Comparison of ENCODE assay signal across 1 cellular context in the genomic region with DNA sequence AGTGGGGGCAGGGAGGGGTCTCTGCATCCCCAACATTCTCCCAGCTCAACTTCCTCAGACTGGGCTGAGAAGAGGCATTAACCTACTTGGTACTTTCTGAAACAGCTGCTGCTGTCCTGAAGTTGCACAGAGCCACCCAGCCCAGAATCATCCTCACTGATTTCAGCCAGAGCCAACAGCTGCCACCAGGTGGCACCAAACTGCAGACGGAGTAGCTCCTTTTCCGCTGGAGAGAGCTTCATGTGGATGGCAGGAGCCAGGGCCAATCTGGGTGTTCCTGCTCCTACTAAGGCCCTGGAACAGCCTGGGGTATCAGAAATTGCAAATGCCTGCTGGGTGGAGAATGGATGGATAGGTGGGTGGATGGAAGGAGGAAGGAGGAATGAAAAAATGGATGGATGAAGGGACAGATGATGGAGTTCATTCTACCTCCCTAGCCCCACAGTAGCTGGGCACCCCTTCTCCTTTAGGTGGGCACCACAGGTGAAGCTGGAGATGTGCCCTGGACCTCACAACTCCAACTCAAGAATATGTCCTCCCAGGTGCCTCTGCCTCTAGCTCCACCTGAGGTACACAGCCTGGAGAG.
TF ChIP-seq lines count a peak whose summit lies in the region.

No MANE protein-coding gene starts in this region.

TF ChIP-seq in HEK293, 187 proteins besides CTCF, POLR2A, EP300 and RAD21 (continued from another document):
- TF ChIP-seq, protein P1, sequence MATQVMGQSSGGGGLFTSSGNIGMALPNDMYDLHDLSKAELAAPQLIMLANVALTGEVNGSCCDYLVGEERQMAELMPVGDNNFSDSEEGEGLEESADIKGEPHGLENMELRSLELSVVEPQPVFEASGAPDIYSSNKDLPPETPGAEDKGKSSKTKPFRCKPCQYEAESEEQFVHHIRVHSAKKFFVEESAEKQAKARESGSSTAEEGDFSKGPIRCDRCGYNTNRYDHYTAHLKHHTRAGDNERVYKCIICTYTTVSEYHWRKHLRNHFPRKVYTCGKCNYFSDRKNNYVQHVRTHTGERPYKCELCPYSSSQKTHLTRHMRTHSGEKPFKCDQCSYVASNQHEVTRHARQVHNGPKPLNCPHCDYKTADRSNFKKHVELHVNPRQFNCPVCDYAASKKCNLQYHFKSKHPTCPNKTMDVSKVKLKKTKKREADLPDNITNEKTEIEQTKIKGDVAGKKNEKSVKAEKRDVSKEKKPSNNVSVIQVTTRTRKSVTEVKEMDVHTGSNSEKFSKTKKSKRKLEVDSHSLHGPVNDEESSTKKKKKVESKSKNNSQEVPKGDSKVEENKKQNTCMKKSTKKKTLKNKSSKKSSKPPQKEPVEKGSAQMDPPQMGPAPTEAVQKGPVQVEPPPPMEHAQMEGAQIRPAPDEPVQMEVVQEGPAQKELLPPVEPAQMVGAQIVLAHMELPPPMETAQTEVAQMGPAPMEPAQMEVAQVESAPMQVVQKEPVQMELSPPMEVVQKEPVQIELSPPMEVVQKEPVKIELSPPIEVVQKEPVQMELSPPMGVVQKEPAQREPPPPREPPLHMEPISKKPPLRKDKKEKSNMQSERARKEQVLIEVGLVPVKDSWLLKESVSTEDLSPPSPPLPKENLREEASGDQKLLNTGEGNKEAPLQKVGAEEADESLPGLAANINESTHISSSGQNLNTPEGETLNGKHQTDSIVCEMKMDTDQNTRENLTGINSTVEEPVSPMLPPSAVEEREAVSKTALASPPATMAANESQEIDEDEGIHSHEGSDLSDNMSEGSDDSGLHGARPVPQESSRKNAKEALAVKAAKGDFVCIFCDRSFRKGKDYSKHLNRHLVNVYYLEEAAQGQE (tag by site-specific recombination; IDR thresholded peaks at IDR 0.05): no peak
- TF ChIP-seq ZNF335 (tag by site-specific recombination; conservative IDR thresholded peaks at IDR 0.05) (no peak), ZNF621 (tag by site-specific recombination; IDR thresholded peaks at IDR 0.05) (no peak), ZNF701 (tag by site-specific recombination; IDR thresholded peaks at IDR 0.05) (no peak), ZNF423 (tag by site-specific recombination; IDR thresholded peaks at IDR 0.05) (no peak), GLIS2 (tag by site-specific recombination; IDR thresholded peaks at IDR 0.05) (no peak), ZNF10 (tag by site-specific recombination; IDR thresholded peaks at IDR 0.05) (no peak), MEIS1 (CRISPR knock-in tag; IDR thresholded peaks at IDR 0.05; ENCODE audit: borderline replicate concordance) (no peak), ZNF654 (tag by site-specific recombination; IDR thresholded peaks at IDR 0.05; ENCODE audit: low read depth) (peak; percentile 69), FEZF1 (tag by site-specific recombination; IDR thresholded peaks at IDR 0.05) (no peak), ZNF37A (tag by site-specific recombination; IDR thresholded peaks at IDR 0.05) (no peak), ZNF549 (tag by site-specific recombination; IDR thresholded peaks at IDR 0.05) (no peak), ZBTB17 (tag by site-specific recombination; IDR thresholded peaks at IDR 0.05) (no peak), ZNF248 (tag by site-specific recombination; IDR thresholded peaks at IDR 0.05) (no peak), ZNF366 (tag by site-specific recombination; conservative IDR thresholded peaks at IDR 0.05) (0 out of 2 replicates have a peak, but pooled peaks have one; percentile 44), ZNF2 (tag by site-specific recombination; IDR thresholded peaks at IDR 0.05) (peak; percentile 26; the same call in 1 of the 2 replicates), ZSCAN16 (tag by site-specific recombination; IDR thresholded peaks at IDR 0.05) (no peak), ZNF114 (tag by site-specific recombination; IDR thresholded peaks at IDR 0.05) (no peak)
- TF ChIP-seq, protein P2, sequence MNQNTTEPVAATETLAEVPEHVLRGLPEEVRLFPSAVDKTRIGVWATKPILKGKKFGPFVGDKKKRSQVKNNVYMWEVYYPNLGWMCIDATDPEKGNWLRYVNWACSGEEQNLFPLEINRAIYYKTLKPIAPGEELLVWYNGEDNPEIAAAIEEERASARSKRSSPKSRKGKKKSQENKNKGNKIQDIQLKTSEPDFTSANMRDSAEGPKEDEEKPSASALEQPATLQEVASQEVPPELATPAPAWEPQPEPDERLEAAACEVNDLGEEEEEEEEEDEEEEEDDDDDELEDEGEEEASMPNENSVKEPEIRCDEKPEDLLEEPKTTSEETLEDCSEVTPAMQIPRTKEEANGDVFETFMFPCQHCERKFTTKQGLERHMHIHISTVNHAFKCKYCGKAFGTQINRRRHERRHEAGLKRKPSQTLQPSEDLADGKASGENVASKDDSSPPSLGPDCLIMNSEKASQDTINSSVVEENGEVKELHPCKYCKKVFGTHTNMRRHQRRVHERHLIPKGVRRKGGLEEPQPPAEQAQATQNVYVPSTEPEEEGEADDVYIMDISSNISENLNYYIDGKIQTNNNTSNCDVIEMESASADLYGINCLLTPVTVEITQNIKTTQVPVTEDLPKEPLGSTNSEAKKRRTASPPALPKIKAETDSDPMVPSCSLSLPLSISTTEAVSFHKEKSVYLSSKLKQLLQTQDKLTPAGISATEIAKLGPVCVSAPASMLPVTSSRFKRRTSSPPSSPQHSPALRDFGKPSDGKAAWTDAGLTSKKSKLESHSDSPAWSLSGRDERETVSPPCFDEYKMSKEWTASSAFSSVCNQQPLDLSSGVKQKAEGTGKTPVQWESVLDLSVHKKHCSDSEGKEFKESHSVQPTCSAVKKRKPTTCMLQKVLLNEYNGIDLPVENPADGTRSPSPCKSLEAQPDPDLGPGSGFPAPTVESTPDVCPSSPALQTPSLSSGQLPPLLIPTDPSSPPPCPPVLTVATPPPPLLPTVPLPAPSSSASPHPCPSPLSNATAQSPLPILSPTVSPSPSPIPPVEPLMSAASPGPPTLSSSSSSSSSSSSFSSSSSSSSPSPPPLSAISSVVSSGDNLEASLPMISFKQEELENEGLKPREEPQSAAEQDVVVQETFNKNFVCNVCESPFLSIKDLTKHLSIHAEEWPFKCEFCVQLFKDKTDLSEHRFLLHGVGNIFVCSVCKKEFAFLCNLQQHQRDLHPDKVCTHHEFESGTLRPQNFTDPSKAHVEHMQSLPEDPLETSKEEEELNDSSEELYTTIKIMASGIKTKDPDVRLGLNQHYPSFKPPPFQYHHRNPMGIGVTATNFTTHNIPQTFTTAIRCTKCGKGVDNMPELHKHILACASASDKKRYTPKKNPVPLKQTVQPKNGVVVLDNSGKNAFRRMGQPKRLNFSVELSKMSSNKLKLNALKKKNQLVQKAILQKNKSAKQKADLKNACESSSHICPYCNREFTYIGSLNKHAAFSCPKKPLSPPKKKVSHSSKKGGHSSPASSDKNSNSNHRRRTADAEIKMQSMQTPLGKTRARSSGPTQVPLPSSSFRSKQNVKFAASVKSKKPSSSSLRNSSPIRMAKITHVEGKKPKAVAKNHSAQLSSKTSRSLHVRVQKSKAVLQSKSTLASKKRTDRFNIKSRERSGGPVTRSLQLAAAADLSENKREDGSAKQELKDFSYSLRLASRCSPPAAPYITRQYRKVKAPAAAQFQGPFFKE (tag by site-specific recombination; IDR thresholded peaks at IDR 0.05; ENCODE audit: borderline replicate concordance): no peak
